ENCODE assay signal across 8 cellular contexts in genomic region chr13:45206340-45206739, GRCh38. TPM values are rescaled to one million over a fixed set of nuclear protein-coding genes. Genes with fewer than 3 reads are reported as not detected.
DNase-seq lines count a peak whose midpoint lies in the region; ATAC-seq and TF ChIP-seq lines count a peak whose summit lies in the region.

No MANE protein-coding gene starts in this region.

- H2AFZ ChIP-seq in MM.1S (ENCODE audit: low read length) = no peak overlapping the region

- H3K36me3 ChIP-seq in ascending aorta (no peaks in the 10 kb centered on the region), MM.1S (replicated peaks; ENCODE audit: insufficient read depth, low read length) (no peaks in the 10 kb centered on the region)

- H3K9me2 ChIP-seq in MM.1S (replicated peaks; ENCODE audit: insufficient read depth, low read length) = no peaks in the 10 kb centered on the region

- H3F3A ChIP-seq in MM.1S (ENCODE audit: insufficient read depth, low read length) = peaks cover 10% of the 10 kb centered on the region

- H3K4me3 ChIP-seq in ascending aorta = no peak overlapping the region
- H3K4me3 ChIP-seq in MM.1S (ENCODE audit: low read length) = no peak overlapping the region

- peak overlapping the region; percentile 71 to 79 for H3K27ac ChIP-seq in ascending aorta
- H3K27ac ChIP-seq in MM.1S (ENCODE audit: low read length) = no peak overlapping the region

- H3K4me2 ChIP-seq in MM.1S (ENCODE audit: low read depth, low read length) = no peak overlapping the region

- H3K79me2 ChIP-seq in MM.1S (ENCODE audit: low read length) = no peaks in the 10 kb centered on the region; the same call in 1 of the 2 replicates

- DNase-seq in GM10266 (ENCODE audit: extremely low spot score) (peak; percentile 17), ascending aorta (ENCODE audit: low spot score in 2 of 2) (no peak), lung microvascular endothelial cell (ENCODE audit: low read depth in 2 of 2) (peak; percentile 8 to 89), RPMI8226 (no peak), 8988T (no peak), MM.1S (no peak)

- intact Hi-C loops in ascending aorta (cut with DNase I) = no loop called here

- no peak for TF ChIP-seq CTCF in GM10266 (IDR thresholded peaks at IDR 0.05; ENCODE audit: control insufficient read depth, insufficient read depth, low read depth, missing control alignments)
- no peak for TF ChIP-seq CTCF in ascending aorta (IDR thresholded peaks at IDR 0.05)
- TF ChIP-seq CTCF in MM.1S (IDR thresholded peaks at IDR 0.05; ENCODE audit: low read length) = no peak

- H3K9me3 ChIP-seq in ascending aorta = no peaks in the 10 kb centered on the region
- H3K9me3 ChIP-seq in MM.1S (replicated peaks; ENCODE audit: insufficient read depth, low read length) = no peaks in the 10 kb centered on the region

- H3K4me1 ChIP-seq in ascending aorta = peaks cover 5 to 17% of the 10 kb centered on the region in 2 donors
- H3K4me1 ChIP-seq in MM.1S (ENCODE audit: low read length) = peaks cover 13% of the 10 kb centered on the region

- H3K9ac ChIP-seq in MM.1S (ENCODE audit: low read length) = no peak overlapping the region

- H4K20me1 ChIP-seq in MM.1S (ENCODE audit: insufficient read depth, low read length) = no peaks in the 10 kb centered on the region

- ATAC-seq in HG02763 (IDR thresholded peaks at IDR 0.05; ENCODE audit: unreplicated experiment) = peak; percentile 48
- no peak for ATAC-seq in HG03439 (IDR thresholded peaks at IDR 0.05; ENCODE audit: unreplicated experiment)

- H3K27me3 ChIP-seq in ascending aorta (no peaks in the 10 kb centered on the region), MM.1S (replicated peaks; ENCODE audit: insufficient read depth, low read length) (no peaks in the 10 kb centered on the region)

RNA-seq across cellular contexts. Expression of gene KCTD4, which starts 5.5 kb away (rescaled TPM):
- total RNA-seq in ascending aorta (not detected), lung microvascular endothelial cell (not detected in 2 replicates)

Comparison
In these comparisons a context has a peak if more than half of its experiments do, and no peak if none do; other contexts are left out.
1. DNase-seq: peak in GM10266 (single experiment) and lung microvascular endothelial cell (2 of 2); none in ascending aorta (0 of 2), RPMI8226 (single experiment), 8988T (single experiment) and MM.1S (single experiment).